1 cellular context compared by ENCODE assay signal in genomic region chr1:32265846-32266245, GRCh38.
TF ChIP-seq lines count a peak whose summit lies in the region.

No MANE protein-coding gene starts in this region.

TF ChIP-seq in H1, 55 proteins besides CTCF, POLR2A, EP300 and RAD21:
- TF ChIP-seq SP2 (IDR thresholded peaks at IDR 0.05; ENCODE audit: low read length) (no peak), CHD7 (IDR thresholded peaks at IDR 0.05; ENCODE audit: insufficient replicate concordance, low read length) (no peak), SAP30 (IDR thresholded peaks at IDR 0.05; ENCODE audit: insufficient read depth, insufficient replicate concordance, low read length) (no peak), E2F6 (IDR thresholded peaks at IDR 0.05) (no peak), GABPA (IDR thresholded peaks at IDR 0.05; ENCODE audit: borderline replicate concordance, insufficient read depth, low read length) (no peak), SIN3A (conservative IDR thresholded peaks at IDR 0.05 in 1 of 2, IDR thresholded peaks at IDR 0.05 in 1 of 2; ENCODE audit: low read depth in 1 of 2, low read length in 2 of 2) (no peak), SIX5 (IDR thresholded peaks at IDR 0.05; ENCODE audit: low read depth, low read length) (no peak), BRCA1 (IDR thresholded peaks at IDR 0.05; ENCODE audit: low read depth, low read length) (no peak), YY1 (IDR thresholded peaks at IDR 0.05; ENCODE audit: low read depth, low read length) (no peak), CBX8 (IDR thresholded peaks at IDR 0.05; ENCODE audit: borderline replicate concordance, low read depth, low read length) (no peak), CHD2 (IDR thresholded peaks at IDR 0.05; ENCODE audit: low read length) (no peak), KDM4A (IDR thresholded peaks at IDR 0.05; ENCODE audit: low read depth, low read length, severe bottlenecking) (no peak), CREB1 (IDR thresholded peaks at IDR 0.05) (no peak), BCL11A (IDR thresholded peaks at IDR 0.05; ENCODE audit: low read depth in 2 of 2, low read length in 2 of 2) (no peak), MAX (IDR thresholded peaks at IDR 0.05) (no peak), ATF3 (IDR thresholded peaks at IDR 0.05; ENCODE audit: insufficient read depth, low read depth, low read length) (no peak), NRF1 (IDR thresholded peaks at IDR 0.05; ENCODE audit: low read depth, low read length) (no peak), TAF7 (optimal IDR thresholded peaks at IDR 0.05; ENCODE audit: borderline replicate concordance, low read depth, low read length) (no peak), USF2 (IDR thresholded peaks at IDR 0.05; ENCODE audit: low read length) (no peak), ATF2 (IDR thresholded peaks at IDR 0.05; ENCODE audit: low read length) (no peak)
